9 cellular contexts compared by ENCODE assay signal in the genomic region with DNA sequence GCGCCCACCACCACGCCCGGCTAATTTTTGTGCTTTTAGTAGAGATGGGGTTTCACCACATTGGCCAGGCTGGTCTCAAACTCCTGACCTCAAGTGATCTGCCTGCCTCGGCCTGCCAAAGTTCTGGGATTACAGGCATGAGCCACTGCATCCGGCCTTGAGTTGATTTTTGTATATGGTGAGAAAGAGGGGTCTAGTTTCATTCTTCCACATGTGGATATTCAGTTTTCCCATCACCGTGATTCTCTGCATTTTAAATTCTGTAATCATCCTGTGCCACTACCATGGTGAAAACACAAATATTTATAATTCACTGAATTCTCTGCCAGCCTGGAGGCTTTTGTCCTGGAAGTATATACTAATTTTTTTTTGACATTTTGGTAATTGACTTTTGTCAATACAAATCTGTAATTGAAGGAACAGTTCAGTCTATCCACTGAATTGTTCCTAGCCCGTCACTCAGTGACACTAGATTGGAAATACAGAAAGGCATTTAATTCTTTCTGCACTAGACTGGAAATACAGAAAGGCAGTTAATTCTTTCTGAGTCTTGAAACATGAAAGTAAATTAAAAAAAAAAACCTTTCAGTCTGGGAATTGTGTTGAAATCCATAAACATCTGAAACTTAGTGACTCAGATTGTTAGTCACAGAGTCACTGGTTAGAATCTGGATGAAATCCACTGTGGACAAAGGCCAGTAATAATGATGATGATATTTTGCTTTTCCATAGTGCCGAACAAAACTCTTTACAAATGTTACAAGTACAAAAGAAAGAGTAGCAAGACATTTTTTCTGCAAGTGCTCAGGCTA. TPM values are rescaled to one million over a fixed set of nuclear protein-coding genes. Genes with fewer than 3 reads are reported as not detected.
DNase-seq lines count a peak whose midpoint lies in the region; ATAC-seq and TF ChIP-seq lines count a peak whose summit lies in the region.
"Had no signal": no experiment of that assay in that cellular context is flagged by ENCODE, and none has a peak within 500 bp of the region (broad histone marks: within the 10 kb centered on the region; RNA-seq: fewer than 3 reads in every experiment).

No MANE protein-coding gene starts in this region.

- H3K9me3 ChIP-seq in SJSA1 (replicated peaks) (no peaks in the 10 kb centered on the region), fibroblast of lung (ENCODE audit: control insufficient read depth, insufficient read depth, low read depth, low read length) (no peaks in the 10 kb centered on the region), neural progenitor cell (ENCODE audit: low read depth) (no peaks in the 10 kb centered on the region)

- H3K9ac ChIP-seq in fibroblast of lung (ENCODE audit: insufficient read depth, low read length), result peak overlapping the region; percentile 45
- H3K9ac ChIP-seq in neural progenitor cell, result no peak overlapping the region

- H3K27me3 Mint-ChIP-seq in neural progenitor cell (ENCODE audit: insufficient read depth, low read depth) (no peaks in the 10 kb centered on the region), progenitor cell of endocrine pancreas (no peaks in the 10 kb centered on the region)
- H3K27me3 Mint-ChIP-seq in activated T-helper 2 cell treated with anti-CD3 and anti-CD28 coated beads, Interferon-gamma antibody, Interleukin-2, Interleukin-4, amounts not matched to agents 10 μg/mL and 5 μg/mL and 100 μg/mL, durations not matched to agents 14 hours and 24 hours and 36 hours (ENCODE audit: low read depth), result peaks cover 7% of the 10 kb centered on the region

- POLR2A ChIA-PET in AG04449 (lab: Yijun Ruan, JAX), result no interaction called here

- H2AFZ ChIP-seq in fibroblast of lung (ENCODE audit: low read length) (no peak overlapping the region), neural progenitor cell (replicated peaks) (peak overlapping the region; percentile 40)

- no peak overlapping the region for H3K4me3 ChIP-seq in AG04449 (ENCODE audit: low read depth, low read length)
- no peak overlapping the region for H3K4me3 ChIP-seq in SJSA1
- H3K4me3 ChIP-seq in fibroblast of lung (replicated peaks in 1 of 4; ENCODE audit: control extremely low read depth in 1 of 4, insufficient read depth in 1 of 4, low read depth in 3 of 4, low read length in 4 of 4), result peak overlapping the region in 2 of 4 experiments; percentile 30 to 33
- H3K4me3 ChIP-seq in neural progenitor cell, result no peak overlapping the region

- H3K9me3 Mint-ChIP-seq in neural progenitor cell (no peaks in the 10 kb centered on the region), progenitor cell of endocrine pancreas (ENCODE audit: low read depth) (no peaks in the 10 kb centered on the region)
- H3K9me3 Mint-ChIP-seq in activated T-helper 2 cell treated with anti-CD3 and anti-CD28 coated beads, Interferon-gamma antibody, Interleukin-2, Interleukin-4, amounts not matched to agents 10 μg/mL and 5 μg/mL and 100 μg/mL, durations not matched to agents 14 hours and 24 hours and 36 hours, result no peaks in the 10 kb centered on the region

- intact Hi-C loops in activated T-helper 2 cell treated with anti-CD3 and anti-CD28 coated beads, Interferon-gamma antibody, Interleukin-2, Interleukin-4, amounts not matched to agents 10 μg/mL and 5 μg/mL and 100 μg/mL, durations not matched to agents 14 hours and 24 hours and 36 hours (cut with micrococcal nuclease), result no loop called here

- CTCF ChIA-PET in AG04449 (lab: Yijun Ruan, JAX), result interaction anchor here (1.0 kb wide), 1 partner anchor 315 kb away, joined by 3 read pairs; no protein-coding TSS in a partner anchor

- H3K4me1 ChIP-seq in SJSA1 (replicated peaks) (peaks cover 48% of the 10 kb centered on the region), fibroblast of lung (ENCODE audit: control insufficient read depth, extremely low read depth, insufficient read depth, low read length) (peaks cover 17% of the 10 kb centered on the region), neural progenitor cell (peaks cover 23% of the 10 kb centered on the region)

- H3K36me3 ChIP-seq in SJSA1, result no peaks in the 10 kb centered on the region
- no peaks in the 10 kb centered on the region for H3K36me3 ChIP-seq in fibroblast of lung (ENCODE audit: control insufficient read depth, insufficient read depth, low read length)
- H3K36me3 ChIP-seq in neural progenitor cell, result no peaks in the 10 kb centered on the region

- H3K79me2 ChIP-seq in fibroblast of lung (ENCODE audit: control insufficient read depth, insufficient read depth, low read length), result no peaks in the 10 kb centered on the region
- no peaks in the 10 kb centered on the region for H3K79me2 ChIP-seq in neural progenitor cell (ENCODE audit: low read depth)

- H3K4me2 ChIP-seq in fibroblast of lung (ENCODE audit: extremely low read depth, insufficient read depth, low read length) (peak overlapping the region; percentile 70), neural progenitor cell (no peak overlapping the region)

- H3K27ac ChIP-seq in SJSA1 (peak overlapping the region; percentile 89), fibroblast of lung (ENCODE audit: insufficient read depth, low read length) (peak overlapping the region; percentile 90), neural progenitor cell (no peak overlapping the region)

- no peaks in the 10 kb centered on the region for H3F3A ChIP-seq in neural progenitor cell (ENCODE audit: low read depth)

- H3K4me1 Mint-ChIP-seq in neural progenitor cell, result peaks cover 35% of the 10 kb centered on the region
- peaks cover 6% of the 10 kb centered on the region for H3K4me1 Mint-ChIP-seq in progenitor cell of endocrine pancreas (ENCODE audit: low read depth)
- peaks cover 3% of the 10 kb centered on the region for H3K4me1 Mint-ChIP-seq in activated T-helper 2 cell treated with anti-CD3 and anti-CD28 coated beads, Interferon-gamma antibody, Interleukin-2, Interleukin-4, amounts not matched to agents 10 μg/mL and 5 μg/mL and 100 μg/mL, durations not matched to agents 14 hours and 24 hours and 36 hours (ENCODE audit: low read depth)

- peak; percentile 72 for DNase-seq in AG04449 (ENCODE audit: low read depth, low spot score)
- DNase-seq in SJSA1 (ENCODE audit: low read depth in 1 of 2, low spot score in 2 of 2), result peak in 1 of 2 experiments; percentile 83
- DNase-seq in fibroblast of lung (ENCODE audit: low read depth in 2 of 2), result peak; percentile 92 to 97
- no peak for DNase-seq in neural progenitor cell (ENCODE audit: low spot score)
- DNase-seq in DMS79 treated with DMSO at 0.1 percent for 48 hours (lab: John Stamatoyannopoulos, UW), result no peak
- no peak for DNase-seq in progenitor cell of endocrine pancreas (ENCODE audit: low spot score, unreplicated experiment)
- no peak for DNase-seq in activated T-helper 2 cell treated with anti-CD3 and anti-CD28 coated beads, Interferon-gamma antibody, Interleukin-2, Interleukin-4, amounts not matched to agents 10 μg/mL and 5 μg/mL and 100 μg/mL, durations not matched to agents 14 hours and 24 hours and 36 hours (ENCODE audit: low spot score)
- DNase-seq: CD4-positive, CD25-positive, alpha-beta regulatory T cell had no signal

- H4K20me1 ChIP-seq in fibroblast of lung (ENCODE audit: control insufficient read depth, extremely low read depth, insufficient read depth, low read length) (no peaks in the 10 kb centered on the region), neural progenitor cell (ENCODE audit: low read depth) (no peaks in the 10 kb centered on the region)

- no peak for ATAC-seq in GM21390 (IDR thresholded peaks at IDR 0.05; ENCODE audit: unreplicated experiment)

- H3K4me3 Mint-ChIP-seq in neural progenitor cell, result no peak overlapping the region
- no peak overlapping the region for H3K4me3 Mint-ChIP-seq in progenitor cell of endocrine pancreas (ENCODE audit: low read depth)
- no peak overlapping the region for H3K4me3 Mint-ChIP-seq in activated T-helper 2 cell treated with anti-CD3 and anti-CD28 coated beads, Interferon-gamma antibody, Interleukin-2, Interleukin-4, amounts not matched to agents 10 μg/mL and 5 μg/mL and 100 μg/mL, durations not matched to agents 14 hours and 24 hours and 36 hours (ENCODE audit: low read depth)
- H3K4me3 Mint-ChIP-seq: CD4-positive, CD25-positive, alpha-beta regulatory T cell had no signal

- peaks cover 2% of the 10 kb centered on the region for H3K36me3 Mint-ChIP-seq in neural progenitor cell
- no peaks in the 10 kb centered on the region for H3K36me3 Mint-ChIP-seq in progenitor cell of endocrine pancreas (ENCODE audit: insufficient read depth)
- no peaks in the 10 kb centered on the region for H3K36me3 Mint-ChIP-seq in activated T-helper 2 cell treated with anti-CD3 and anti-CD28 coated beads, Interferon-gamma antibody, Interleukin-2, Interleukin-4, amounts not matched to agents 10 μg/mL and 5 μg/mL and 100 μg/mL, durations not matched to agents 14 hours and 24 hours and 36 hours (ENCODE audit: low read depth)
- H3K36me3 Mint-ChIP-seq: CD4-positive, CD25-positive, alpha-beta regulatory T cell had no signal

- no peak for TF ChIP-seq CTCF in AG04449 (IDR thresholded peaks at IDR 0.05; ENCODE audit: insufficient read depth, low read length, missing control alignments)
- TF ChIP-seq CTCF in fibroblast of lung (conservative IDR thresholded peaks at IDR 0.05 in 1 of 2, IDR thresholded peaks at IDR 0.05 in 1 of 2; ENCODE audit: low read depth in 1 of 2, low read length in 2 of 2), result no peak
- TF ChIP-seq CTCF in neural progenitor cell (IDR thresholded peaks at IDR 0.05), result no peak
- no peak for TF ChIP-seq CTCF in progenitor cell of endocrine pancreas (IDR thresholded peaks at IDR 0.05; ENCODE audit: unreplicated experiment)

- H3K27me3 ChIP-seq in SJSA1 (replicated peaks) (no peaks in the 10 kb centered on the region), fibroblast of lung (ENCODE audit: control insufficient read depth, insufficient read depth, low read length) (no peaks in the 10 kb centered on the region), neural progenitor cell (no peaks in the 10 kb centered on the region)

- H3K27ac Mint-ChIP-seq in neural progenitor cell, result no peak overlapping the region
- no peak overlapping the region for H3K27ac Mint-ChIP-seq in progenitor cell of endocrine pancreas
- H3K27ac Mint-ChIP-seq in activated T-helper 2 cell treated with anti-CD3 and anti-CD28 coated beads, Interferon-gamma antibody, Interleukin-2, Interleukin-4, amounts not matched to agents 10 μg/mL and 5 μg/mL and 100 μg/mL, durations not matched to agents 14 hours and 24 hours and 36 hours, result no peak overlapping the region
- H3K27ac Mint-ChIP-seq: CD4-positive, CD25-positive, alpha-beta regulatory T cell had no signal

RNA-seq across cellular contexts. Expression of gene PRTFDC1, which starts 5.4 kb away (rescaled TPM):
- 15.0 and 48.6 TPM in 2 replicates for total RNA-seq in SJSA1 (2014; rRNA removed; shearing (Covaris generic))
- 18.5 and 26.9 TPM in 2 replicates for total RNA-seq in fibroblast of lung
- 32.7 and 47.0 TPM in 2 replicates for polyA plus RNA-seq in fibroblast of lung
- polyA plus RNA-seq in fibroblast of lung (2012), result 15.8 and 25.4 TPM in 2 replicates
- 2.4 and 7.5 TPM in 2 replicates for polyA minus RNA-seq in fibroblast of lung (ENCODE audit: low replicate concordance)
- 26.4 and 37.7 TPM in 2 replicates for total RNA-seq in neural progenitor cell (ENCODE audit: low replicate concordance)
- total RNA-seq in progenitor cell of endocrine pancreas, result 35.4 and 39.4 TPM in 2 replicates
- total RNA-seq in activated T-helper 2 cell treated with anti-CD3 and anti-CD28 coated beads, Interferon-gamma antibody, Interleukin-2, Interleukin-4, amounts not matched to agents 10 μg/mL and 5 μg/mL and 100 μg/mL, durations not matched to agents 14 hours and 24 hours and 36 hours, result 0.11 and 0.25 TPM in 2 replicates

RNA-seq across cellular contexts. Expression of gene ENKUR, which starts 58.1 kb away (rescaled TPM):
- total RNA-seq in SJSA1 (2014; rRNA removed; shearing (Covaris generic)), result not detected in 2 replicates
- total RNA-seq in fibroblast of lung (under 0.01 and 0.17 TPM in 2 replicates), neural progenitor cell (ENCODE audit: low replicate concordance) (0.15 TPM in 1 of 2 replicates, not detected in the other), progenitor cell of endocrine pancreas (0.46 and 1.0 TPM in 2 replicates)
- polyA plus RNA-seq in fibroblast of lung, result 0.06 TPM in 1 of 2 replicates, not detected in the other
- 0.08 TPM in 1 of 2 replicates, not detected in the other for polyA plus RNA-seq in fibroblast of lung (2012)
- polyA minus RNA-seq in fibroblast of lung (ENCODE audit: low replicate concordance), result not detected in 2 replicates
- not detected in 2 replicates for total RNA-seq in activated T-helper 2 cell treated with anti-CD3 and anti-CD28 coated beads, Interferon-gamma antibody, Interleukin-2, Interleukin-4, amounts not matched to agents 10 μg/mL and 5 μg/mL and 100 μg/mL, durations not matched to agents 14 hours and 24 hours and 36 hours

RNA-seq across cellular contexts. Expression of gene THNSL1, which starts 58.6 kb away (rescaled TPM):
- 1.4 and 2.9 TPM in 2 replicates for total RNA-seq in SJSA1 (2014; rRNA removed; shearing (Covaris generic))
- 4.3 and 5.6 TPM in 2 replicates for total RNA-seq in fibroblast of lung
- polyA plus RNA-seq in fibroblast of lung, result 1.6 and 2.2 TPM in 2 replicates
- polyA plus RNA-seq in fibroblast of lung (2012), result 1.4 and 2.2 TPM in 2 replicates
- polyA minus RNA-seq in fibroblast of lung (ENCODE audit: low replicate concordance), result 0.07 and 0.20 TPM in 2 replicates
- total RNA-seq in neural progenitor cell (ENCODE audit: low replicate concordance), result 11.0 and 19.4 TPM in 2 replicates
- total RNA-seq in progenitor cell of endocrine pancreas, result 6.5 and 7.0 TPM in 2 replicates
- total RNA-seq in activated T-helper 2 cell treated with anti-CD3 and anti-CD28 coated beads, Interferon-gamma antibody, Interleukin-2, Interleukin-4, amounts not matched to agents 10 μg/mL and 5 μg/mL and 100 μg/mL, durations not matched to agents 14 hours and 24 hours and 36 hours, result 3.1 TPM in 2 replicates

Comparison
In these comparisons a context has a peak if more than half of its experiments do, and no peak if none do; other contexts are left out.
1. DNase-seq: peak in AG04449 (single experiment) and fibroblast of lung (2 of 2); none in neural progenitor cell (single experiment), DMS79 treated with DMSO at 0.1 percent for 48 hours (single experiment), progenitor cell of endocrine pancreas (single experiment) and activated T-helper 2 cell treated with anti-CD3 and anti-CD28 coated beads, Interferon-gamma antibody, Interleukin-2, Interleukin-4, amounts not matched to agents 10 μg/mL and 5 μg/mL and 100 μg/mL, durations not matched to agents 14 hours and 24 hours and 36 hours (single experiment).
2. RNA of gene PRTFDC1, which starts 5.4 kb away (total RNA-seq): 15.0 to 48.6 TPM in SJSA1, 26.4 to 37.7 TPM in neural progenitor cell, 35.4 to 39.4 TPM in progenitor cell of endocrine pancreas and 18.5 to 26.9 TPM in fibroblast of lung; 0.11 to 0.25 TPM in activated T-helper 2 cell treated with anti-CD3 and anti-CD28 coated beads, Interferon-gamma antibody, Interleukin-2, Interleukin-4, amounts not matched to agents 10 μg/mL and 5 μg/mL and 100 μg/mL, durations not matched to agents 14 hours and 24 hours and 36 hours; every median in the first group is over 10 times any median in the second.